ENCODE assay signal across 8 cellular contexts in genomic region chr5:90802695-90803317, GRCh38.
A peak's percentile ranks its signal among the peaks of the same experiment; 100 is the strongest.
DNase-seq lines count a peak whose midpoint lies in the region; ATAC-seq and TF ChIP-seq lines count a peak whose summit lies in the region.

No MANE protein-coding gene starts in this region.

- no peak overlapping the region for H3K27ac ChIP-seq in Peyer's patch
- H3K27ac ChIP-seq in esophagus muscularis mucosa (replicated peaks in 1 of 4): no peak overlapping the region

- TF ChIP-seq POLR2A in Peyer's patch (IDR thresholded peaks at IDR 0.05) (no peak), esophagus muscularis mucosa (IDR thresholded peaks at IDR 0.05; ENCODE audit: low read depth) (no peak)

- H3K36me3 ChIP-seq in Peyer's patch (no peaks in the 10 kb centered on the region), esophagus muscularis mucosa (no peaks in the 10 kb centered on the region)

- intact Hi-C loops in esophagus muscularis mucosa (cut with DNase I): no loop called here

- TF ChIP-seq CTCF in Peyer's patch (IDR thresholded peaks at IDR 0.05): peak in 4 of 6 experiments; percentile 51 to 56 (median 54)
- TF ChIP-seq CTCF in esophagus muscularis mucosa (IDR thresholded peaks at IDR 0.05): peak; percentile 22 to 67 (median 34)

- WGBS in esophagus muscularis mucosa: 27% methylated on average over 5 of the region's 5 CpGs

- no peak overlapping the region for H3K4me3 ChIP-seq in Peyer's patch
- H3K4me3 ChIP-seq in esophagus muscularis mucosa: no peak overlapping the region

- TF ChIP-seq EP300 in esophagus muscularis mucosa (IDR thresholded peaks at IDR 0.05): no peak

- H3K9me3 ChIP-seq in Peyer's patch (no peaks in the 10 kb centered on the region), esophagus muscularis mucosa (peaks cover 0 to 4% (median 2%) of the 10 kb centered on the region in 4 donors)

- no peaks in the 10 kb centered on the region for H3K27me3 ChIP-seq in Peyer's patch
- H3K27me3 ChIP-seq in esophagus muscularis mucosa: no peaks in the 10 kb centered on the region

- H3K4me1 ChIP-seq in Peyer's patch: no peaks in the 10 kb centered on the region
- no peaks in the 10 kb centered on the region for H3K4me1 ChIP-seq in esophagus muscularis mucosa

- peak; percentile 42 for DNase-seq in NOMO-1 treated with DMSO at 0.1 percent for 48 hours (lab: John Stamatoyannopoulos, UW; ENCODE audit: unreplicated experiment)
- DNase-seq in NOMO-1 treated with dmso at 0.1 percent for 144 hours (lab: John Stamatoyannopoulos, UW; ENCODE audit: unreplicated experiment): no peak
- DNase-seq in Peyer's patch: no peak
- DNase-seq in esophagus muscularis mucosa (ENCODE audit: extremely low spot score): no peak
- peak; percentile 15 for DNase-seq in pons (ENCODE audit: low spot score)
- DNase-seq in UCSD-AML1 (lab: John Stamatoyannopoulos, UW; ENCODE audit: unreplicated experiment): no peak

- ATAC-seq in GM19351 (IDR thresholded peaks at IDR 0.05; ENCODE audit: unreplicated experiment) (peak; percentile 95), HG03439 (IDR thresholded peaks at IDR 0.05; ENCODE audit: unreplicated experiment) (peak; percentile 78)

Comparison
In these comparisons a context has a peak if more than half of its experiments do, and no peak if none do; other contexts are left out.
1. DNase-seq: peak in NOMO-1 treated with DMSO at 0.1 percent for 48 hours (single experiment) and pons (single experiment); none in NOMO-1 treated with dmso at 0.1 percent for 144 hours (single experiment), Peyer's patch (0 of 3), esophagus muscularis mucosa (single experiment) and UCSD-AML1 (single experiment).